1 cellular context compared by ENCODE assay signal in genomic region chr12:121796855-121797751, GRCh38.
TF ChIP-seq lines count a peak whose summit lies in the region.

No MANE protein-coding gene starts in this region.

TF ChIP-seq in HepG2, 621 proteins besides CTCF, POLR2A, EP300 and RAD21 (continued from another document and continues in another):
- peak in 1 of 2 experiments; percentile 68; a peak in 1 of 4 replicates for TF ChIP-seq REST (IDR thresholded peaks at IDR 0.05; ENCODE audit: borderline replicate concordance in 1 of 2, low read depth in 1 of 2, low read length in 2 of 2)
- 0 out of 2 replicates have a peak, but pooled peaks have one; percentile 33 for TF ChIP-seq FOXK2 (IDR thresholded peaks at IDR 0.05)
- peak; percentile 89 for TF ChIP-seq TARDBP (CRISPR knock-in tag; IDR thresholded peaks at IDR 0.05)
- TF ChIP-seq HIVEP1 (CRISPR knock-in tag; IDR thresholded peaks at IDR 0.05): peak; percentile 87
- no peak for TF ChIP-seq DMTF1 (CRISPR knock-in tag; IDR thresholded peaks at IDR 0.05)
- peak; percentile 85 for TF ChIP-seq ZBTB7B (CRISPR knock-in tag; IDR thresholded peaks at IDR 0.05)
- peak; percentile 73; the same call in 1 of the 2 replicates for TF ChIP-seq MTA1 (CRISPR knock-in tag; IDR thresholded peaks at IDR 0.05; ENCODE audit: borderline replicate concordance)
- no peak for TF ChIP-seq ZNF550 (CRISPR knock-in tag; IDR thresholded peaks at IDR 0.05; ENCODE audit: borderline replicate concordance)
- TF ChIP-seq AHR (CRISPR knock-in tag; IDR thresholded peaks at IDR 0.05): peak; percentile 23; the same call in 1 of the 2 replicates
- no peak for TF ChIP-seq STAT5B (CRISPR knock-in tag; IDR thresholded peaks at IDR 0.05)
- TF ChIP-seq SSRP1 (CRISPR knock-in tag; IDR thresholded peaks at IDR 0.05): no peak
- TF ChIP-seq HHEX (CRISPR knock-in tag; IDR thresholded peaks at IDR 0.05): no peak
- no peak for TF ChIP-seq SNRNP70 (IDR thresholded peaks at IDR 0.05; ENCODE audit: low read depth, low read length)
- TF ChIP-seq ZNF597 (CRISPR knock-in tag; IDR thresholded peaks at IDR 0.05): no peak
- TF ChIP-seq GATA4 (IDR thresholded peaks at IDR 0.05; ENCODE audit: borderline replicate concordance, low read depth): no peak
- TF ChIP-seq ZNF354B (CRISPR knock-in tag; IDR thresholded peaks at IDR 0.05): no peak
- TF ChIP-seq SMAD1 (CRISPR knock-in tag; IDR thresholded peaks at IDR 0.05; ENCODE audit: borderline replicate concordance, low read depth): no peak
- no peak for TF ChIP-seq ZNF230 (CRISPR knock-in tag; IDR thresholded peaks at IDR 0.05)
- TF ChIP-seq ZUFSP (CRISPR knock-in tag; IDR thresholded peaks at IDR 0.05; ENCODE audit: borderline replicate concordance): no peak
- TF ChIP-seq IKZF5 (CRISPR knock-in tag; IDR thresholded peaks at IDR 0.05): peak; percentile 80
- no peak for TF ChIP-seq ZNF562 (CRISPR knock-in tag; IDR thresholded peaks at IDR 0.05; ENCODE audit: borderline replicate concordance)
- TF ChIP-seq SYNCRIP (IDR thresholded peaks at IDR 0.05; ENCODE audit: insufficient read depth, low read depth, low read length): no peak
- TF ChIP-seq ATF7-NPFF (CRISPR knock-in tag; IDR thresholded peaks at IDR 0.05; ENCODE audit: low read depth): peak; percentile 60; the same call in 1 of the 2 replicates
- no peak for TF ChIP-seq CC2D1A (CRISPR knock-in tag; IDR thresholded peaks at IDR 0.05)
- 0 out of 2 replicates have a peak, but pooled peaks have one; percentile 61 for TF ChIP-seq ZNF570 (CRISPR knock-in tag; IDR thresholded peaks at IDR 0.05; ENCODE audit: borderline replicate concordance)
- no peak for TF ChIP-seq ZBTB46 (CRISPR knock-in tag; IDR thresholded peaks at IDR 0.05; ENCODE audit: borderline replicate concordance)
- TF ChIP-seq ZNF281 (CRISPR knock-in tag; IDR thresholded peaks at IDR 0.05; ENCODE audit: borderline replicate concordance): peak; percentile 57; the same call in 1 of the 2 replicates
- no peak for TF ChIP-seq ZNF577 (CRISPR knock-in tag; IDR thresholded peaks at IDR 0.05; ENCODE audit: borderline replicate concordance, low read depth)
- no peak for TF ChIP-seq ZFP41 (CRISPR knock-in tag; IDR thresholded peaks at IDR 0.05; ENCODE audit: borderline replicate concordance)
- TF ChIP-seq E2F2 (CRISPR knock-in tag; IDR thresholded peaks at IDR 0.05; ENCODE audit: borderline replicate concordance): no peak
- no peak for TF ChIP-seq KIAA2018 (CRISPR knock-in tag; IDR thresholded peaks at IDR 0.05; ENCODE audit: borderline replicate concordance)
